In the genomic region with DNA sequence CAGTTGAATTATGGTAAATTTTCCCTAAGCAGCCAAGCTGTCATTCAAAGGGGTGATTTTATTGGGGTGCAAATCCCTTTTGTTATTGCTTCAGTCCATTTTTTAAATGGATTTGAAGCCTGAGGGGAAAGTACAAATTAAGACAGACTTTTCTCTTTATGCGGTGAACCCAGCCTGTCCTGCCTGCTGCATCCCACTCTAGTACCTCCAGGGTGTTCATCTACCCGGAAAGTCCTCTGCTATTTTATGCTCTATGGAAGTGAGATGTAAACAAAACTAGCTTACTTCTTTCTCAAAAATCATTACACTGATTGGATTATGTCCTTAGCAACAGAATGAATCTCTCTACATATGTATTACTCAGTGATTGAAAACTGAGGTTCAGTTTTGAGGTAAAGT, we compare ENCODE assay signal across 12 cellular contexts.
DNase-seq lines count a peak whose midpoint lies in the region; ATAC-seq and TF ChIP-seq lines count a peak whose summit lies in the region.
"Had no signal": no experiment of that assay in that cellular context is flagged by ENCODE, and none has a peak within 500 bp of the region (broad histone marks: within the 10 kb centered on the region; RNA-seq: fewer than 3 reads in every experiment).

No MANE protein-coding gene starts in this region.

- no peak overlapping the region for H3K4me3 ChIP-seq in right atrium auricular region

- intact Hi-C loops in sciatic nerve (cut with DNase I): no loop called here

- peaks cover 0 to 31% of the 10 kb centered on the region in 2 donors for H3K9me3 ChIP-seq in right atrium auricular region

- no peaks in the 10 kb centered on the region for H3K27me3 ChIP-seq in right atrium auricular region

- peaks cover 0 to 11% of the 10 kb centered on the region in 2 donors for H3K4me1 ChIP-seq in right atrium auricular region

- no peaks in the 10 kb centered on the region for H3K36me3 ChIP-seq in right atrium auricular region

- DNase-seq in DMS114 treated with DMSO at 0.1 percent for 48 hours (lab: John Stamatoyannopoulos, UW; ENCODE audit: unreplicated experiment) (peak; percentile 93), right atrium auricular region (ENCODE audit: low spot score) (no peak), sciatic nerve (ENCODE audit: low spot score) (no peak), NAMALWA (ENCODE audit: low spot score) (no peak), RWPE1 (ENCODE audit: low spot score) (no peak), NCI-H82 (lab: John Stamatoyannopoulos, UW) (no peak)
- DNase-seq: activated naive CD4-positive, alpha-beta T cell treated with Interleukin-2 at 50 U/mL for 16 hours; GF-D8; hypothalamus had no signal

- H3K27ac ChIP-seq in VCaP (peak overlapping the region; percentile 99), right atrium auricular region (peak overlapping the region; percentile 52 to 59), RWPE1 (no peak overlapping the region)
- H3K27ac ChIP-seq: HL-60 had no signal

- ATAC-seq in sciatic nerve (peak; percentile 9), GM21825 (IDR thresholded peaks at IDR 0.05; ENCODE audit: unreplicated experiment) (no peak)

- CTCF ChIA-PET in RWPE1 (lab: Yijun Ruan, JAX): interaction anchor here (0.6 to 0.8 kb wide), 2 partner anchors 23 to 91 kb away, joined by 5 read pairs; no protein-coding TSS in a partner anchor

- no peak for TF ChIP-seq CTCF in VCaP (conservative IDR thresholded peaks at IDR 0.05)
- TF ChIP-seq CTCF in right atrium auricular region (IDR thresholded peaks at IDR 0.05): no peak
- no peak for TF ChIP-seq CTCF in RWPE1 (conservative IDR thresholded peaks at IDR 0.05; ENCODE audit: low read depth)

- POLR2A ChIA-PET in RWPE1 (lab: Yijun Ruan, JAX; ENCODE audit: low non-redundant PET): no interaction called here
